ENCODE assay signal across 7 cellular contexts in the genomic region with DNA sequence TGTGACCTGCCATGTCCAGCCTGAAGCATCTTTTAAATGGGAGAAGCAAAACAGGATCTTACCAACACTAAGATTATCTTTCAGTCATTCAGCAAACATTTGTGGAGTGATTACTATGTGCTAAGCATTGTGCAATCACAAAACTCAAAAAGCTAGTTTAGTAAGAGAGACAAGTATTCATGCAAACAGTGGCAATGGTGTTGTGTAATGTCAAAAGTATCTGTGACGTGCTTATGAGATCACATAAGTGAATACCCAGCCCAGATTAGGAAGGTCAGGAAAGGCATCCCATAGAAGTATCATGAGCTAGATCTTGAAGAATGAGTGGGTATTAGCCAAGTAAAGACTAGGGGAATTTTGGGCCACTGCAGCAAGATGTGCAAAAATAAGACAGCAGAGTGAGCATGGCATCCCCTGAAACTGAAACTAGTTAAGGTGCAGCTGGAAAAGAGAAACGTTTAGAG. TPM values are rescaled to one million over a fixed set of nuclear protein-coding genes. Genes with fewer than 3 reads are reported as not detected.
DNase-seq lines count a peak whose midpoint lies in the region; ATAC-seq, FAIRE-seq and TF ChIP-seq lines count a peak whose summit lies in the region.

No MANE protein-coding gene starts in this region.

- H3K36me3 Mint-ChIP-seq in activated T-helper 17 cell treated with anti-CD3 and anti-CD28 coated beads, Interleukin-2, amount 50 U/mL, for 72 hours (ENCODE audit: low read depth) = peaks cover 31% of the 10 kb centered on the region
- H3K36me3 Mint-ChIP-seq in osteocyte (ENCODE audit: unreplicated experiment) = peaks cover 22% of the 10 kb centered on the region

- ATAC-seq in HG02981 (IDR thresholded peaks at IDR 0.05; ENCODE audit: unreplicated experiment) = peak; percentile 29
- peak; percentile 44 for ATAC-seq in activated T-helper 17 cell treated with anti-CD3 and anti-CD28 coated beads, Interleukin-2, amount 50 U/mL, for 72 hours (replicated peaks)

- peak overlapping the region; percentile 9 for H3K4me3 Mint-ChIP-seq in activated T-helper 17 cell treated with anti-CD3 and anti-CD28 coated beads, Interleukin-2, amount 50 U/mL, for 72 hours
- no peak overlapping the region for H3K4me3 Mint-ChIP-seq in osteocyte (ENCODE audit: unreplicated experiment)

- TF ChIP-seq CTCF in osteocyte (IDR thresholded peaks at IDR 0.05) = no peak

- no peaks in the 10 kb centered on the region for H3K27me3 Mint-ChIP-seq in activated T-helper 17 cell treated with anti-CD3 and anti-CD28 coated beads, Interleukin-2, amount 50 U/mL, for 72 hours
- H3K27me3 Mint-ChIP-seq in osteocyte (ENCODE audit: unreplicated experiment) = no peaks in the 10 kb centered on the region

- DNase-seq in GM19239 (ENCODE audit: insufficient read length, low spot score) = no peak
- peak; percentile 44 for DNase-seq in renal cortical epithelial cell (ENCODE audit: low read depth)
- DNase-seq in NCI-H446 (lab: John Stamatoyannopoulos, UW) = no peak
- DNase-seq in osteocyte (ENCODE audit: extremely low spot score, unreplicated experiment) = no peak
- no peak for DNase-seq in activated CD4-positive, alpha-beta T cell treated with anti-CD3 and anti-CD28 coated beads for 4 hours

- peak overlapping the region; percentile 92 for H3K27ac Mint-ChIP-seq in activated T-helper 17 cell treated with anti-CD3 and anti-CD28 coated beads, Interleukin-2, amount 50 U/mL, for 72 hours
- H3K27ac Mint-ChIP-seq in osteocyte (ENCODE audit: unreplicated experiment) = no peak overlapping the region

- peaks cover 21% of the 10 kb centered on the region for H3K4me1 Mint-ChIP-seq in activated T-helper 17 cell treated with anti-CD3 and anti-CD28 coated beads, Interleukin-2, amount 50 U/mL, for 72 hours
- no peaks in the 10 kb centered on the region for H3K4me1 Mint-ChIP-seq in osteocyte (ENCODE audit: unreplicated experiment)

- H3K9me3 Mint-ChIP-seq in activated T-helper 17 cell treated with anti-CD3 and anti-CD28 coated beads, Interleukin-2, amount 50 U/mL, for 72 hours = no peaks in the 10 kb centered on the region
- H3K9me3 Mint-ChIP-seq in osteocyte (ENCODE audit: unreplicated experiment) = no peaks in the 10 kb centered on the region

- FAIRE-seq in GM19239 (lab: Jason Lieb, UNC) = peak; percentile 65

RNA-seq across cellular contexts. Expression of a gene that starts 32.1 kb away (rescaled TPM):
- 10 to 100 TPM; 64.1 to 78.5 TPM for total RNA-seq in activated T-helper 17 cell treated with anti-CD3 and anti-CD28 coated beads, Interleukin-2, amount 50 U/mL, for 72 hours
- 28.8 and 106 TPM in 2 replicates for total RNA-seq in renal cortical epithelial cell
- 112 and 113 TPM in 2 replicates for total RNA-seq in osteocyte

RNA-seq across cellular contexts. Expression of a gene that starts 39.1 kb away (rescaled TPM):
- total RNA-seq in activated T-helper 17 cell treated with anti-CD3 and anti-CD28 coated beads, Interleukin-2, amount 50 U/mL, for 72 hours = 10 to 100 TPM; 11.3 to 15.4 TPM
- 28.6 and 50.5 TPM in 2 replicates for total RNA-seq in renal cortical epithelial cell
- total RNA-seq in osteocyte = 0.27 TPM in 1 of 2 replicates, not detected in the other
